In the genomic region with DNA sequence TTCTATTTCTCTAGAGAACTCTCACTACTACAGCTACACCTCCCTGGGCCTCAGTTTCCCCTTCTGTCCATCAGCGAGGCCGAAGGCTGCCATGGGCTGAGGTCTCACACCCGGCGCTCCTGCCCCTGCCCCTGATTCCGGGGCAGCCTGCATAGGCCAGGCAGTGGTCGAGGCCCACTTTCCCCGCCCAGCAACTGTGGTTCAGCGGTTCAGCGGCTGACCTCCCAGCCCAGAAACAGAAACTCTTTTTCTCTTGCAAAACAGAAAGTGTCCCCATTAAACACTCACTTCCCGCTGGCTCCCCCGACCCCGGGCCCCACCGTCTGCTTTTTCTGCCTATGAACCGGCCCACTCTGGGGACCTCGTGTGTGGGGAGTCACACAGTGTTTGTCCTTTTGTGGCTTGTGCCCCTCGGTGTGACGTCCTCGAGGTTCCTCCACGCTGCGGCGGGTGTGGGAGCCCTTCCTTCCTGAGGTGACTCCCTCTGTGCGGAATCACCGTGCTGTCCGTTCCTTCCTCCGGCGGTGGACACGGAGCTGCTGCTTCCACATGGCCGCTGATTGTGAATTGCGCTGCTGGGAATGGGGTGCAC, we compare ENCODE assay signal across 9 cellular contexts. TPM values are rescaled to one million over a fixed set of nuclear protein-coding genes. Genes with fewer than 3 reads are reported as not detected.
A peak's percentile ranks its signal among the peaks of the same experiment; 100 is the strongest.
DNase-seq lines count a peak whose midpoint lies in the region; ATAC-seq and TF ChIP-seq lines count a peak whose summit lies in the region.
"Had no signal": no experiment of that assay in that cellular context is flagged by ENCODE, and none has a peak within 500 bp of the region (broad histone marks: within the 10 kb centered on the region; RNA-seq: fewer than 3 reads in every experiment).

No MANE protein-coding gene starts in this region.

- POLR2A ChIA-PET in CD4-positive, alpha-beta T cell (lab: Charles Lee), result interaction anchor here (1.0 to 2.3 kb wide), 2 partner anchors 17 to 141 kb away, joined by 3 to 5 read pairs; a partner anchor contains a TSS
- POLR2A ChIA-PET in HEK293 (lab: Yijun Ruan, JAX), result no interaction called here

- intact Hi-C loops in CD4-positive, alpha-beta T cell (cut with DNase I, micrococcal nuclease), result no loop called here

- no peak overlapping the region for H3K27ac ChIP-seq in CD4-positive, alpha-beta T cell (ENCODE audit: low read depth, low read length)
- H3K27ac ChIP-seq in HEK293 (ENCODE audit: extremely low read depth, low read depth, low read length), result no peak overlapping the region

- no peaks in the 10 kb centered on the region for H3K4me1 ChIP-seq in HEK293 (ENCODE audit: control insufficient read depth, insufficient read depth, low read length)

- no peaks in the 10 kb centered on the region for H3K36me3 ChIP-seq in HEK293 (ENCODE audit: control insufficient read depth in 2 of 2, insufficient read depth in 1 of 2, low read length in 2 of 2)

- H3K27me3 Mint-ChIP-seq in CD4-positive, alpha-beta T cell, result no peaks in the 10 kb centered on the region
- H3K27me3 Mint-ChIP-seq in activated CD8-positive, alpha-beta memory T cell treated with anti-CD3 and anti-CD28 coated beads, Interleukin-2, amount 10 ng/mL, durations not matched to agents 7 days and 5 days, result peaks cover 70% of the 10 kb centered on the region

- peak overlapping the region; percentile 56 for H3K4me3 Mint-ChIP-seq in CD4-positive, alpha-beta T cell
- peak overlapping the region; percentile 69 for H3K4me3 Mint-ChIP-seq in activated CD8-positive, alpha-beta memory T cell treated with anti-CD3 and anti-CD28 coated beads, Interleukin-2, amount 10 ng/mL, durations not matched to agents 7 days and 5 days

- no peak overlapping the region for H3K4me3 ChIP-seq in HEK293 (ENCODE audit: low read depth, low read length)

- CTCF ChIA-PET in CD4-positive, alpha-beta T cell (lab: Charles Lee), result no interaction called here
- CTCF ChIA-PET in HEK293 (lab: Yijun Ruan, JAX), result no interaction called here
- CTCF ChIA-PET in activated CD8-positive, alpha-beta memory T cell treated with anti-CD3 and anti-CD28 coated beads, Interleukin-2, amount 10 ng/mL, durations not matched to agents 7 days and 5 days (lab: Charles Lee), result no interaction called here

- no peaks in the 10 kb centered on the region for H3K9me3 Mint-ChIP-seq in CD4-positive, alpha-beta T cell
- no peaks in the 10 kb centered on the region for H3K9me3 Mint-ChIP-seq in activated CD8-positive, alpha-beta memory T cell treated with anti-CD3 and anti-CD28 coated beads, Interleukin-2, amount 10 ng/mL, durations not matched to agents 7 days and 5 days (ENCODE audit: low read depth)

- peak overlapping the region; percentile 83 for H3K27ac Mint-ChIP-seq in CD4-positive, alpha-beta T cell
- H3K27ac Mint-ChIP-seq in activated CD8-positive, alpha-beta memory T cell treated with anti-CD3 and anti-CD28 coated beads, Interleukin-2, amount 10 ng/mL, durations not matched to agents 7 days and 5 days, result peak overlapping the region; percentile 61

- H3K36me3 Mint-ChIP-seq in CD4-positive, alpha-beta T cell (ENCODE audit: low read depth), result no peaks in the 10 kb centered on the region
- H3K36me3 Mint-ChIP-seq in activated CD8-positive, alpha-beta memory T cell treated with anti-CD3 and anti-CD28 coated beads, Interleukin-2, amount 10 ng/mL, durations not matched to agents 7 days and 5 days, result no peaks in the 10 kb centered on the region

- no peaks in the 10 kb centered on the region for H3K27me3 ChIP-seq in CD4-positive, alpha-beta T cell (ENCODE audit: control insufficient read depth, insufficient read depth, low read length)

- peak in 4 of 10 experiments; percentile 13 to 53 (median 37) for DNase-seq in CD4-positive, alpha-beta T cell
- DNase-seq in activated CD8-positive, alpha-beta memory T cell treated with anti-CD3 and anti-CD28 coated beads, Interleukin-2, amount 10 ng/mL, durations not matched to agents 7 days and 5 days, result peak; percentile 75
- peak; percentile 23 for DNase-seq in iPS-NIHi7 (ENCODE audit: extremely low spot score)
- peak; percentile 46 to 60 for DNase-seq in stimulated activated CD8-positive, alpha-beta memory T cell treated with anti-CD3 and anti-CD28 coated beads, Interleukin-7, amount 100 ng/mL, for 4 hours (ENCODE audit: low read depth in 2 of 2)

- H3K9me3 ChIP-seq in CD4-positive, alpha-beta T cell (ENCODE audit: control insufficient read depth, low read length), result no peaks in the 10 kb centered on the region
- H3K9me3 ChIP-seq in HEK293 (ENCODE audit: control insufficient read depth, insufficient read depth, low read depth, low read length), result no peaks in the 10 kb centered on the region

- no peak for TF ChIP-seq CTCF in CD4-positive, alpha-beta T cell (IDR thresholded peaks at IDR 0.05)
- TF ChIP-seq CTCF in HEK293 (tag by site-specific recombination; IDR thresholded peaks at IDR 0.05), result no peak

- peaks cover 38% of the 10 kb centered on the region for H3K4me1 Mint-ChIP-seq in CD4-positive, alpha-beta T cell (ENCODE audit: low read depth)
- peaks cover 32% of the 10 kb centered on the region for H3K4me1 Mint-ChIP-seq in activated CD8-positive, alpha-beta memory T cell treated with anti-CD3 and anti-CD28 coated beads, Interleukin-2, amount 10 ng/mL, durations not matched to agents 7 days and 5 days

- peak; percentile 41 for ATAC-seq in CD4-positive, alpha-beta T cell (ENCODE audit: poor library complexity)
- peak; percentile 40 for ATAC-seq in activated CD8-positive, alpha-beta memory T cell treated with anti-CD3 and anti-CD28 coated beads, Interleukin-2, amount 10 ng/mL, durations not matched to agents 7 days and 5 days
- ATAC-seq in HG03342 (IDR thresholded peaks at IDR 0.05; ENCODE audit: unreplicated experiment) (no peak), GM18517 (IDR thresholded peaks at IDR 0.05; ENCODE audit: unreplicated experiment) (no peak), HG03571 (IDR thresholded peaks at IDR 0.05; ENCODE audit: unreplicated experiment) (no peak)

TF ChIP-seq in HEK293, 187 proteins besides CTCF, POLR2A, EP300 and RAD21:
- TF ChIP-seq ZBTB20 (tag by site-specific recombination; IDR thresholded peaks at IDR 0.05), result no peak
- TF ChIP-seq, protein P1, sequence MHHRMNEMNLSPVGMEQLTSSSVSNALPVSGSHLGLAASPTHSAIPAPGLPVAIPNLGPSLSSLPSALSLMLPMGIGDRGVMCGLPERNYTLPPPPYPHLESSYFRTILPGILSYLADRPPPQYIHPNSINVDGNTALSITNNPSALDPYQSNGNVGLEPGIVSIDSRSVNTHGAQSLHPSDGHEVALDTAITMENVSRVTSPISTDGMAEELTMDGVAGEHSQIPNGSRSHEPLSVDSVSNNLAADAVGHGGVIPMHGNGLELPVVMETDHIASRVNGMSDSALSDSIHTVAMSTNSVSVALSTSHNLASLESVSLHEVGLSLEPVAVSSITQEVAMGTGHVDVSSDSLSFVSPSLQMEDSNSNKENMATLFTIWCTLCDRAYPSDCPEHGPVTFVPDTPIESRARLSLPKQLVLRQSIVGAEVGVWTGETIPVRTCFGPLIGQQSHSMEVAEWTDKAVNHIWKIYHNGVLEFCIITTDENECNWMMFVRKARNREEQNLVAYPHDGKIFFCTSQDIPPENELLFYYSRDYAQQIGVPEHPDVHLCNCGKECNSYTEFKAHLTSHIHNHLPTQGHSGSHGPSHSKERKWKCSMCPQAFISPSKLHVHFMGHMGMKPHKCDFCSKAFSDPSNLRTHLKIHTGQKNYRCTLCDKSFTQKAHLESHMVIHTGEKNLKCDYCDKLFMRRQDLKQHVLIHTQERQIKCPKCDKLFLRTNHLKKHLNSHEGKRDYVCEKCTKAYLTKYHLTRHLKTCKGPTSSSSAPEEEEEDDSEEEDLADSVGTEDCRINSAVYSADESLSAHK (tag by site-specific recombination; IDR thresholded peaks at IDR 0.05), result peak; percentile 79

RNA-seq across cellular contexts. Expression of a gene that starts 16.0 kb away (rescaled TPM):
- 10 to 100 TPM in 1 of 2 experiments, 1 to 10 TPM in 1; 9.5 to 11.4 TPM for total RNA-seq in CD4-positive, alpha-beta T cell
- 1 to 10 TPM; 2.2 to 4.1 TPM for total RNA-seq in activated CD8-positive, alpha-beta memory T cell treated with anti-CD3 and anti-CD28 coated beads, Interleukin-2, amount 10 ng/mL, durations not matched to agents 7 days and 5 days

RNA-seq across cellular contexts. Expression of a gene that starts 26.8 kb away (rescaled TPM):
- total RNA-seq in CD4-positive, alpha-beta T cell, result under 1 TPM; 0.30 to 0.36 TPM
- total RNA-seq in activated CD8-positive, alpha-beta memory T cell treated with anti-CD3 and anti-CD28 coated beads, Interleukin-2, amount 10 ng/mL, durations not matched to agents 7 days and 5 days, result not detected
- total RNA-seq: kidney epithelial cell had no signal

RNA-seq across cellular contexts. Expression of a gene that starts 33.7 kb away (rescaled TPM):
- 1 to 10 TPM; 4.3 to 6.8 TPM for total RNA-seq in CD4-positive, alpha-beta T cell
- total RNA-seq in activated CD8-positive, alpha-beta memory T cell treated with anti-CD3 and anti-CD28 coated beads, Interleukin-2, amount 10 ng/mL, durations not matched to agents 7 days and 5 days, result under 1 TPM in 1 of 2 experiments, not detected in 1; 0.12 TPM
- total RNA-seq: kidney epithelial cell had no signal

Comparison
In these comparisons a context has a peak if more than half of its experiments do, and no peak if none do; other contexts are left out.
1. ATAC-seq: peak in CD4-positive, alpha-beta T cell (single experiment) and activated CD8-positive, alpha-beta memory T cell treated with anti-CD3 and anti-CD28 coated beads, Interleukin-2, amount 10 ng/mL, durations not matched to agents 7 days and 5 days (single experiment); none in HG03342 (single experiment), GM18517 (single experiment) and HG03571 (single experiment).
2. RNA of a gene that starts 33.7 kb away (total RNA-seq): 4.3 to 6.8 TPM in CD4-positive, alpha-beta T cell; 0.12 TPM in activated CD8-positive, alpha-beta memory T cell treated with anti-CD3 and anti-CD28 coated beads, Interleukin-2, amount 10 ng/mL, durations not matched to agents 7 days and 5 days; every median in the first group is over 4 times any median in the second.